In genomic region chr11:34128824-34129223, GRCh38 we compare ENCODE assay signal across 9 cellular contexts.
"Had no signal": no experiment of that assay in that cellular context is flagged by ENCODE, and none has a peak within 500 bp of the region (broad histone marks: within the 10 kb centered on the region; RNA-seq: fewer than 3 reads in every experiment).

No MANE protein-coding gene starts in this region.

- H3K27ac ChIP-seq: GM23248 had no signal

- H3K4me2 ChIP-seq: GM23338 had no signal

- ATAC-seq: GM23338, HCT116 had no signal

- H3K9me3 ChIP-seq: HAP-1 had no signal

- DNase-seq: GM23248, GOT3, H7, H9, HCEC 1CT, HFFc6 had no signal

- H3K4me3 ChIP-seq: GM23248, GM23338, HAP-1 had no signal

- H3K4me1 ChIP-seq: HAP-1 had no signal

- H3K9ac ChIP-seq: GM23248 had no signal

- H2AFZ ChIP-seq: GM23248, GM23338 had no signal
